19 cellular contexts compared by ENCODE assay signal in the genomic region with DNA sequence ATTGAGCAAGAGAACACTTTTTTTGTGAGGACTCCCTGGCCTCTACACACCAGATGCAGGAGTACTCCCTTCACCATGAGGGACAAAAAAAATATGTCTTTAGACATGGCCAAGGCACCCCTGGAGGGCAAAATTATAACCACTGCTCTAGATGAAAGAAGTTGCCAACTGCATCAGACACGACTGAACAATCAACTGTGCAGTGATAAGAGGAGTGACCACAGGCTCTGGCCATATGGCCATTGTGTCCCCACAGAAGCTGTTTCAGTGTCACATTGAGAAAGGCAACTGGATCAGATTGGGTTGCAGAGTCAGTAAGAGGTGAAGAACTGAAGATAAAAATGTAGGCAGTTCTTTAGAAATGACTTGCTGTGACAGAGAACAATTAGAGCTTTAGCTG.
"Had no signal": no experiment of that assay in that cellular context is flagged by ENCODE, and none has a peak within 500 bp of the region (broad histone marks: within the 10 kb centered on the region; RNA-seq: fewer than 3 reads in every experiment).

No MANE protein-coding gene starts in this region.

- H3K4me1 ChIP-seq: lower lobe of right lung, parathyroid adenoma, right lobe of liver, upper lobe of left lung had no signal

- H3K36me3 ChIP-seq: gastrocnemius medialis, lower lobe of right lung, right lobe of liver, thoracic aorta, tibial nerve, upper lobe of left lung had no signal

- H3K4me3 ChIP-seq: gastrocnemius medialis, lower lobe of right lung, right lobe of liver, thoracic aorta, tibial nerve, upper lobe of left lung had no signal

- H3K9me3 ChIP-seq: gastrocnemius medialis, lower lobe of right lung, right lobe of liver, thoracic aorta, tibial nerve, upper lobe of left lung had no signal

- H3K27me3 ChIP-seq: gastrocnemius medialis, right lobe of liver, tibial nerve, upper lobe of left lung had no signal

- H2AFZ ChIP-seq: parathyroid adenoma had no signal

- ATAC-seq: esophagus mucosa; gastrocnemius medialis; left ventricle myocardium superior; lower lobe of right lung; right lobe of liver; stimulated activated naive B cell treated with anti-CD40 and anti-IgM and Interleukin-4, amounts not matched to agents 10 μg/mL and 1 μg/mL and 100 μg/mL, for 72 hours had no signal

- DNase-seq: effector CD8-positive, alpha-beta T cell; endodermal cell; foreskin fibroblast; gastrocnemius medialis; head of caudate nucleus; left ventricle myocardium superior; lower lobe of right lung; naive B cell; occipital lobe; right lobe of liver; small intestine; stimulated activated CD4-positive, alpha-beta T cell treated with anti-CD3 and anti-CD28 coated beads, Interleukin-15, amount 100 ng/mL, for 24 hours; stimulated activated CD4-positive, alpha-beta T cell treated with anti-CD3 and anti-CD28 coated beads, Interleukin-2, amount 100 ng/mL, for 48 hours; stimulated activated naive B cell treated with anti-CD40 and anti-IgM and Interleukin-4, amounts not matched to agents 10 μg/mL and 1 μg/mL and 100 μg/mL, for 72 hours; upper lobe of left lung had no signal
